23 cellular contexts compared by ENCODE assay signal in genomic region chr15:81316267-81316666, GRCh38. TPM values are rescaled to one million over a fixed set of nuclear protein-coding genes. Genes with fewer than 3 reads are reported as not detected.
DNase-seq lines count a peak whose midpoint lies in the region; ATAC-seq, FAIRE-seq and TF ChIP-seq lines count a peak whose summit lies in the region.
"Had no signal": no experiment of that assay in that cellular context is flagged by ENCODE, and none has a peak within 500 bp of the region (broad histone marks: within the 10 kb centered on the region; RNA-seq: fewer than 3 reads in every experiment).

No MANE protein-coding gene starts in this region.

- ATAC-seq in A549 = no peak
- ATAC-seq in CD4-positive, CD25-positive, alpha-beta regulatory T cell (ENCODE audit: low read depth in 2 of 2) = no peak
- ATAC-seq: left colon had no signal

- H3K9me3 ChIP-seq in A549 (no peaks in the 10 kb centered on the region), sigmoid colon (no peaks in the 10 kb centered on the region), right atrium auricular region (no peaks in the 10 kb centered on the region)
- no peaks in the 10 kb centered on the region for H3K9me3 ChIP-seq in CD4-positive, CD25-positive, alpha-beta regulatory T cell (ENCODE audit: control insufficient read depth in 2 of 2, low read length in 2 of 2)
- H3K9me3 ChIP-seq: breast epithelium, SK-N-SH, tibial nerve had no signal

- peak overlapping the region in 3 of 4 donors; percentile 9 to 21 (median 20) for H3K4me3 Mint-ChIP-seq in CD4-positive, CD25-positive, alpha-beta regulatory T cell
- no peak overlapping the region for H3K4me3 Mint-ChIP-seq in activated CD4-positive, alpha-beta memory T cell treated with anti-CD3 and anti-CD28 coated beads for 36 hours
- peak overlapping the region in 2 of 5 donors; percentile 24 to 28 for H3K4me3 Mint-ChIP-seq in immature natural killer cell
- H3K4me3 Mint-ChIP-seq: mesothelial cell of epicardium, neural crest cell had no signal

- no peaks in the 10 kb centered on the region for H3K27me3 Mint-ChIP-seq in CD4-positive, CD25-positive, alpha-beta regulatory T cell
- H3K27me3 Mint-ChIP-seq in activated CD4-positive, alpha-beta memory T cell treated with anti-CD3 and anti-CD28 coated beads for 36 hours = no peaks in the 10 kb centered on the region
- H3K27me3 Mint-ChIP-seq in immature natural killer cell (ENCODE audit: low read depth in 3 of 3) = peaks cover 0 to 1% (median 0%) of the 10 kb centered on the region in 3 donors

- peaks cover 39% of the 10 kb centered on the region for H3K36me3 ChIP-seq in CD4-positive, CD25-positive, alpha-beta regulatory T cell (ENCODE audit: control insufficient read depth, insufficient read depth, low read length)
- H3K36me3 ChIP-seq in sigmoid colon (peaks cover 0 to 27% (median 2%) of the 10 kb centered on the region in 4 donors), right atrium auricular region (peaks cover 6% of the 10 kb centered on the region)
- H3K36me3 ChIP-seq: breast epithelium had no signal

- POLR2A ChIA-PET in A549 (lab: Yijun Ruan, JAX) = no interaction called here
- POLR2A ChIA-PET in activated CD4-positive, alpha-beta memory T cell treated with anti-CD3 and anti-CD28 coated beads for 36 hours (lab: Charles Lee) = no interaction called here

- CTCF ChIA-PET in A549 (lab: Yijun Ruan, JAX) = no interaction called here
- CTCF ChIA-PET in activated CD4-positive, alpha-beta memory T cell treated with anti-CD3 and anti-CD28 coated beads for 36 hours (lab: Charles Lee) = no interaction called here

- no peak overlapping the region for H3K4me2 ChIP-seq in A549
- H3K4me2 ChIP-seq: SK-N-SH had no signal

- H3K4me3 ChIP-seq in A549 (no peak overlapping the region), sigmoid colon (no peak overlapping the region), right atrium auricular region (no peak overlapping the region)
- no peak overlapping the region for H3K4me3 ChIP-seq in CD4-positive, CD25-positive, alpha-beta regulatory T cell (ENCODE audit: low read depth, low read length)
- H3K4me3 ChIP-seq: breast epithelium, tibial nerve had no signal

- TF ChIP-seq POLR2A in A549 (IDR thresholded peaks at IDR 0.05; ENCODE audit: low read length) = no peak
- TF ChIP-seq POLR2A in sigmoid colon (IDR thresholded peaks at IDR 0.05) = no peak

- peak overlapping the region; percentile 94 to 98 (median 95) for H3K27ac Mint-ChIP-seq in CD4-positive, CD25-positive, alpha-beta regulatory T cell
- H3K27ac Mint-ChIP-seq in activated CD4-positive, alpha-beta memory T cell treated with anti-CD3 and anti-CD28 coated beads for 36 hours = peak overlapping the region; percentile 30
- H3K27ac Mint-ChIP-seq in immature natural killer cell = peak overlapping the region; percentile 61 to 96 (median 88)
- H3K27ac Mint-ChIP-seq: mesothelial cell of epicardium had no signal

- H3K4me1 Mint-ChIP-seq in CD4-positive, CD25-positive, alpha-beta regulatory T cell = peaks cover 15 to 84% (median 41%) of the 10 kb centered on the region in 4 donors
- peaks cover 38% of the 10 kb centered on the region for H3K4me1 Mint-ChIP-seq in activated CD4-positive, alpha-beta memory T cell treated with anti-CD3 and anti-CD28 coated beads for 36 hours (ENCODE audit: low read depth)
- H3K4me1 Mint-ChIP-seq in immature natural killer cell = peaks cover 44 to 55% of the 10 kb centered on the region in 2 donors
- H3K4me1 Mint-ChIP-seq: mesothelial cell of epicardium, neural crest cell had no signal

- H3K27ac ChIP-seq in A549 = no peak overlapping the region
- peak overlapping the region; percentile 56 for H3K27ac ChIP-seq in CD4-positive, CD25-positive, alpha-beta regulatory T cell (ENCODE audit: insufficient read depth, low read length, poor library complexity, severe bottlenecking)
- no peak overlapping the region for H3K27ac ChIP-seq in sigmoid colon
- H3K27ac ChIP-seq in right atrium auricular region = no peak overlapping the region
- H3K27ac ChIP-seq: breast epithelium, tibial nerve had no signal

- no peak for TF ChIP-seq RAD21 in A549 (conservative IDR thresholded peaks at IDR 0.05 in 1 of 2, IDR thresholded peaks at IDR 0.05 in 1 of 2)

- peaks cover 17% of the 10 kb centered on the region for H3K4me1 ChIP-seq in A549
- H3K4me1 ChIP-seq in CD4-positive, CD25-positive, alpha-beta regulatory T cell (ENCODE audit: control insufficient read depth, insufficient read depth, low read length, poor library complexity, severe bottlenecking) = peaks cover 26% of the 10 kb centered on the region
- H3K4me1 ChIP-seq in sigmoid colon = peaks cover 0 to 23% (median 21%) of the 10 kb centered on the region in 4 donors
- H3K4me1 ChIP-seq in right atrium auricular region = peaks cover 0 to 18% of the 10 kb centered on the region in 2 donors

- DNase-seq in A549 (ENCODE audit: low read depth in 1 of 2, low spot score in 1 of 2) (no peak), immature natural killer cell (no peak), sigmoid colon (no peak), right atrium auricular region (ENCODE audit: low spot score) (no peak), medulla oblongata (ENCODE audit: extremely low spot score) (no peak)
- no peak for DNase-seq in CD4-positive, CD25-positive, alpha-beta regulatory T cell
- DNase-seq in activated CD4-positive, alpha-beta memory T cell treated with anti-CD3 and anti-CD28 coated beads for 36 hours = no peak
- DNase-seq: activated CD8-positive, alpha-beta memory T cell treated with anti-CD3 and anti-CD28 coated beads, Interleukin-2, amount 50 U/mL, for 48 hours; cortex of kidney; NCI-H1436; NCI-H510A; SK-N-SH; stimulated activated CD4-positive, alpha-beta T cell treated with anti-CD3 and anti-CD28 coated beads, Interleukin-1b, Interleukin-23, amount 100 ng/mL, for 48 hours; stimulated activated naive CD4-positive, alpha-beta T cell treated with Interleukin-2 at 50 U/mL for 16 hours had no signal

- 83% methylated on average over 3 of the region's 3 CpGs for WGBS in A549 (ENCODE audit: missing lambda C conversion rate)
- 85 to 88% methylated on average over 3 of the region's 3 CpGs for WGBS in sigmoid colon, 2 donors

- no peak for TF ChIP-seq EP300 in A549 (IDR thresholded peaks at IDR 0.05)
- no peak for TF ChIP-seq EP300 in sigmoid colon (IDR thresholded peaks at IDR 0.05)

- intact Hi-C loops in activated CD4-positive, alpha-beta memory T cell treated with anti-CD3 and anti-CD28 coated beads for 36 hours (cut with micrococcal nuclease) = no loop called here
- intact Hi-C loops in sigmoid colon (cut with DNase I) = no loop called here

- TF ChIP-seq CTCF in A549 (IDR thresholded peaks at IDR 0.05) (no peak), sigmoid colon (IDR thresholded peaks at IDR 0.05) (no peak), right atrium auricular region (IDR thresholded peaks at IDR 0.05) (no peak)

- no peaks in the 10 kb centered on the region for H3K27me3 ChIP-seq in CD4-positive, CD25-positive, alpha-beta regulatory T cell (ENCODE audit: control insufficient read depth, insufficient read depth, low read length)
- no peaks in the 10 kb centered on the region for H3K27me3 ChIP-seq in sigmoid colon
- H3K27me3 ChIP-seq in right atrium auricular region = no peaks in the 10 kb centered on the region
- H3K27me3 ChIP-seq: breast epithelium, tibial nerve had no signal

- peaks cover 49% of the 10 kb centered on the region for H3K36me3 Mint-ChIP-seq in CD4-positive, CD25-positive, alpha-beta regulatory T cell
- peaks cover 38% of the 10 kb centered on the region for H3K36me3 Mint-ChIP-seq in activated CD4-positive, alpha-beta memory T cell treated with anti-CD3 and anti-CD28 coated beads for 36 hours
- peaks cover 0 to 12% (median 4%) of the 10 kb centered on the region in 3 donors for H3K36me3 Mint-ChIP-seq in immature natural killer cell

- H3K9me3 Mint-ChIP-seq in CD4-positive, CD25-positive, alpha-beta regulatory T cell = peaks cover 0 to 1% (median 0%) of the 10 kb centered on the region in 7 donors
- no peaks in the 10 kb centered on the region for H3K9me3 Mint-ChIP-seq in activated CD4-positive, alpha-beta memory T cell treated with anti-CD3 and anti-CD28 coated beads for 36 hours
- no peaks in the 10 kb centered on the region for H3K9me3 Mint-ChIP-seq in immature natural killer cell
- H3K9me3 Mint-ChIP-seq: mesothelial cell of epicardium, neural crest cell had no signal

- no peak for FAIRE-seq in A549 (lab: Jason Lieb, UNC)
- FAIRE-seq: endothelial cell of umbilical vein, TTC549 had no signal

TF ChIP-seq in A549, 52 proteins besides CTCF, POLR2A, EP300 and RAD21:
- no peak for TF ChIP-seq NFE2L2 (conservative IDR thresholded peaks at IDR 0.05; ENCODE audit: low read length)
- TF ChIP-seq ZFP36 (IDR thresholded peaks at IDR 0.05; ENCODE audit: borderline replicate concordance, partially characterized antibody) = peak; percentile 43

RNA-seq across cellular contexts. Expression of gene STARD5, which starts 7.7 kb away (rescaled TPM):
- 2.8 TPM in 2 replicates for polyA plus RNA-seq in A549 (2011; rRNA removed)
- 3.7 and 3.8 TPM in 2 replicates for polyA plus RNA-seq in A549 (2012; cell fraction: cytosol; rRNA removed)
- polyA plus RNA-seq in A549 (2012; cell fraction: nucleus; rRNA removed) = 5.1 and 5.8 TPM in 2 replicates
- polyA plus RNA-seq in A549 (2017; fragmentation: RNase III; extraction: RNeasy Plus Mini Kit Qiagen cat#74134 plus additional on column Dnase treatment) = 2.1 TPM in 3 replicates
- 2.5 and 6.3 TPM in 2 replicates for polyA minus RNA-seq in A549 (2011; rRNA and poly(A)+ RNA removed)
- 6.6 TPM for total RNA-seq in CD4-positive, CD25-positive, alpha-beta regulatory T cell
- polyA plus RNA-seq in CD4-positive, CD25-positive, alpha-beta regulatory T cell = 1 to 10 TPM; 4.0 to 5.0 (median 4.1) TPM
- total RNA-seq in activated CD4-positive, alpha-beta memory T cell treated with anti-CD3 and anti-CD28 coated beads for 36 hours = 1 to 10 TPM; 7.3 to 9.1 TPM
- polyA plus RNA-seq in immature natural killer cell = 1 to 10 TPM in 2 of 3 donors, not detected in 1; 1.7 to 3.8 TPM
- 1 to 10 TPM in 3 of 4 donors, under 1 TPM in 1; 0.66 to 6.4 (median 3.0) TPM for total RNA-seq in sigmoid colon
- 10 to 100 TPM; 21.2 to 26.1 (median 22.8) TPM for polyA plus RNA-seq in sigmoid colon
- total RNA-seq in right atrium auricular region = 1 to 10 TPM; 2.2 to 3.0 TPM

RNA-seq across cellular contexts. Expression of gene TMC3, which starts 57.7 kb away (rescaled TPM):
- polyA plus RNA-seq in A549 (2011; rRNA removed) = not detected in 2 replicates
- polyA plus RNA-seq in A549 (2012; cell fraction: cytosol; rRNA removed) = not detected in 2 replicates
- polyA plus RNA-seq in A549 (2012; cell fraction: nucleus; rRNA removed) = not detected in 2 replicates
- polyA plus RNA-seq in A549 (2017; fragmentation: RNase III; extraction: RNeasy Plus Mini Kit Qiagen cat#74134 plus additional on column Dnase treatment) = not detected in 3 replicates
- polyA minus RNA-seq in A549 (2011; rRNA and poly(A)+ RNA removed) = 0.04 TPM in 1 of 2 replicates, not detected in the other
- total RNA-seq in CD4-positive, CD25-positive, alpha-beta regulatory T cell = not detected
- polyA plus RNA-seq in CD4-positive, CD25-positive, alpha-beta regulatory T cell = under 1 TPM in 2 of 4 donors, not detected in 2; 0.05 to 0.06 TPM
- not detected for total RNA-seq in activated CD4-positive, alpha-beta memory T cell treated with anti-CD3 and anti-CD28 coated beads for 36 hours
- polyA plus RNA-seq in immature natural killer cell = under 1 TPM in 1 of 3 donors, not detected in 2; 0.07 TPM
- total RNA-seq in sigmoid colon = under 1 TPM; 0.55 to 0.82 (median 0.70) TPM
- under 1 TPM in 1 of 3 donors, not detected in 2; 0.25 TPM for polyA plus RNA-seq in sigmoid colon
- total RNA-seq in right atrium auricular region = not detected
- total RNA-seq: endothelial cell of umbilical vein, left colon, neural crest cell, posterior vena cava, RPMI7951, tibial nerve had no signal
- polyA plus RNA-seq: endothelial cell of umbilical vein, SK-N-SH had no signal

Comparison
In these comparisons a context has a peak if more than half of its experiments do, and no peak if none do; other contexts are left out.
1. H3K27ac Mint-ChIP-seq: peak in every context shown above with its lines; median percentile 95 in CD4-positive, CD25-positive, alpha-beta regulatory T cell; 88 in immature natural killer cell; 30 in activated CD4-positive, alpha-beta memory T cell treated with anti-CD3 and anti-CD28 coated beads for 36 hours.